In genomic region chr3:188153498-188153948, GRCh38 we compare ENCODE assay signal across 7 cellular contexts. TPM values are rescaled to one million over a fixed set of nuclear protein-coding genes. Genes with fewer than 3 reads are reported as not detected.
DNase-seq lines count a peak whose midpoint lies in the region; ATAC-seq, FAIRE-seq and TF ChIP-seq lines count a peak whose summit lies in the region.

No MANE protein-coding gene starts in this region.

- TF ChIP-seq CTCF in GM12864 (IDR thresholded peaks at IDR 0.05; ENCODE audit: low read depth, low read length, missing control alignments) (no peak), endothelial cell of umbilical vein (IDR thresholded peaks at IDR 0.05; ENCODE audit: extremely low read depth in 1 of 2, insufficient read depth in 1 of 2, low read depth in 1 of 2, low read length in 2 of 2) (no peak)

- H4K8ac ChIP-seq in mesenchymal stem cell (ENCODE audit: low read length) = peak overlapping the region; percentile 87

- H2BK5ac ChIP-seq in mesenchymal stem cell (ENCODE audit: low read depth, low read length, poor library complexity, severe bottlenecking) = peak overlapping the region; percentile 97

- peaks cover 67% of the 10 kb centered on the region for H3K4me1 Mint-ChIP-seq in activated CD4-positive, alpha-beta T cell treated with anti-CD3 and anti-CD28 coated beads, Interleukin-2, amount 10 ng/mL, durations not matched to agents 7 days and 5 days

- peak overlapping the region in 1 of 2 experiments; percentile 34 for H3K23ac ChIP-seq in mesenchymal stem cell (ENCODE audit: low read length in 2 of 2)

- H4K20me1 ChIP-seq in endothelial cell of umbilical vein (replicated peaks; ENCODE audit: control insufficient read depth, extremely low read depth, insufficient read depth, low read length) = no peaks in the 10 kb centered on the region

- H3K4me2 ChIP-seq in endothelial cell of umbilical vein (ENCODE audit: insufficient read depth, low read length) (peak overlapping the region; percentile 60), mesenchymal stem cell (ENCODE audit: low read length, poor library complexity, severe bottlenecking) (peak overlapping the region; percentile 89)

- H2AFZ ChIP-seq in endothelial cell of umbilical vein (ENCODE audit: low read depth, low read length) = peak overlapping the region; percentile 30
- H2AFZ ChIP-seq in mesenchymal stem cell (ENCODE audit: low read depth, low read length) = peak overlapping the region; percentile 57

- peak; percentile 10 for ATAC-seq in HG02884 (IDR thresholded peaks at IDR 0.05; ENCODE audit: unreplicated experiment)
- ATAC-seq in stimulated activated naive CD8-positive, alpha-beta T cell treated with anti-CD3 and anti-CD28 coated beads, Interleukin-15, Interleukin-2, amounts not matched to agents 100 U/mL and 50 U/mL, for 24 hours = peak; percentile 8

- H3K4me3 ChIP-seq in GM12864 (ENCODE audit: low read depth, low read length) (peak overlapping the region; percentile 61), endothelial cell of umbilical vein (replicated peaks in 1 of 3; ENCODE audit: insufficient read depth in 1 of 3, low read depth in 1 of 3, low read length in 3 of 3) (peak overlapping the region; percentile 49 to 94 (median 92)), mesenchymal stem cell (ENCODE audit: insufficient read depth in 1 of 2, low read depth in 1 of 2, low read length in 2 of 2) (peak overlapping the region; percentile 62 to 94)

- H3K27ac Mint-ChIP-seq in activated CD4-positive, alpha-beta T cell treated with anti-CD3 and anti-CD28 coated beads, Interleukin-2, amount 10 ng/mL, durations not matched to agents 7 days and 5 days = peak overlapping the region; percentile 88

- under 1% methylated on average over 15 of the region's 25 CpGs for WGBS in mesenchymal stem cell

- peaks cover 20% of the 10 kb centered on the region for H3K4me1 ChIP-seq in endothelial cell of umbilical vein (ENCODE audit: control insufficient read depth, extremely low read depth, insufficient read depth, low read length)
- peaks cover 11% of the 10 kb centered on the region for H3K4me1 ChIP-seq in mesenchymal stem cell (ENCODE audit: control insufficient read depth, insufficient read depth, low read depth, low read length)

- peak overlapping the region; percentile 94 for H4K91ac ChIP-seq in mesenchymal stem cell (ENCODE audit: low read length)

- H3K36me3 Mint-ChIP-seq in activated CD4-positive, alpha-beta T cell treated with anti-CD3 and anti-CD28 coated beads, Interleukin-2, amount 10 ng/mL, durations not matched to agents 7 days and 5 days (ENCODE audit: low read depth) = peaks cover 17% of the 10 kb centered on the region

- H3K79me2 ChIP-seq in endothelial cell of umbilical vein (ENCODE audit: control insufficient read depth, insufficient read depth, low read length) = peaks cover 43% of the 10 kb centered on the region

- CTCF ChIA-PET in activated CD4-positive, alpha-beta T cell treated with anti-CD3 and anti-CD28 coated beads, Interleukin-2, amount 10 ng/mL, durations not matched to agents 7 days and 5 days (lab: Charles Lee) = interaction anchor here (0.9 to 2.9 kb wide), 7 partner anchors 10 to 415 kb away, joined by 3 to 12 read pairs (median 4); no protein-coding TSS in a partner anchor
- CTCF ChIA-PET in endothelial cell of umbilical vein (lab: Charles Lee) = interaction anchor here (0.8 to 1.9 kb wide), 6 partner anchors 44 to 804 kb away, joined by 3 to 9 read pairs (median 6); no protein-coding TSS in a partner anchor

- H2BK120ac ChIP-seq in mesenchymal stem cell (ENCODE audit: low read depth, low read length) = peak overlapping the region; percentile 100

- H3K18ac ChIP-seq in mesenchymal stem cell (ENCODE audit: low read depth in 1 of 2, low read length in 2 of 2) = peak overlapping the region; percentile 91 to 99

- H3K9me3 ChIP-seq in endothelial cell of umbilical vein (replicated peaks; ENCODE audit: control insufficient read depth, insufficient read depth, low read length) (no peaks in the 10 kb centered on the region), mesenchymal stem cell (ENCODE audit: control insufficient read depth, low read length) (no peaks in the 10 kb centered on the region)

- H3K4ac ChIP-seq in mesenchymal stem cell (ENCODE audit: low read depth in 1 of 2, low read length in 2 of 2) = peak overlapping the region; percentile 90 to 96

- H3K14ac ChIP-seq in mesenchymal stem cell (ENCODE audit: low read length in 2 of 2) = peak overlapping the region in 1 of 2 experiments; percentile 44

- no peak for TF ChIP-seq POLR2A in endothelial cell of umbilical vein (IDR thresholded peaks at IDR 0.05; ENCODE audit: low read depth, low read length)

- POLR2A ChIA-PET in activated CD4-positive, alpha-beta T cell treated with anti-CD3 and anti-CD28 coated beads, Interleukin-2, amount 10 ng/mL, durations not matched to agents 7 days and 5 days (lab: Charles Lee) = interaction anchor here (1.0 kb wide), 1 partner anchor 180 kb away, joined by 3 read pairs; no protein-coding TSS in a partner anchor
- POLR2A ChIA-PET in endothelial cell of umbilical vein (lab: Charles Lee) = interaction anchor here (0.6 to 1.7 kb wide), 6 partner anchors 109 to 748 kb away, joined by 3 to 13 read pairs (median 3); partner anchors contain the start of gene BCL6

- H3K36me3 ChIP-seq in endothelial cell of umbilical vein (ENCODE audit: control insufficient read depth in 2 of 2, extremely low read depth in 1 of 2, insufficient read depth in 2 of 2, low read length in 2 of 2) (no peaks in the 10 kb centered on the region), mesenchymal stem cell (ENCODE audit: control insufficient read depth in 1 of 2, insufficient read depth in 2 of 2, low read depth in 1 of 2, low read length in 2 of 2) (peaks cover 0 to 4% of the 10 kb centered on the region in 2 experiments)

- H3K27ac ChIP-seq in endothelial cell of umbilical vein (ENCODE audit: insufficient read depth, low read depth, low read length) (peak overlapping the region; percentile 91), mesenchymal stem cell (ENCODE audit: low read length, poor library complexity, severe bottlenecking) (peak overlapping the region; percentile 90)

- H3K27me3 ChIP-seq in endothelial cell of umbilical vein (ENCODE audit: control insufficient read depth in 2 of 2, insufficient read depth in 2 of 2, low read length in 2 of 2) (no peaks in the 10 kb centered on the region), mesenchymal stem cell (ENCODE audit: control insufficient read depth in 1 of 2, insufficient read depth in 1 of 2, low read length in 2 of 2) (no peaks in the 10 kb centered on the region)

- no TSS peak for BruUV-seq in endothelial cell of umbilical vein (replicated peaks; lab: Mats Ljungman, UMichigan)

- dilution Hi-C loops in endothelial cell of umbilical vein (cut with MboI; ENCODE audit: extremely low pct_ligation_motif_present, low sequenced_read_pairs) = no loop called here

- FAIRE-seq in endothelial cell of umbilical vein (lab: Jason Lieb, UNC) = peak; percentile 90

- H3K9me1 ChIP-seq in endothelial cell of umbilical vein (replicated peaks; ENCODE audit: control insufficient read depth, extremely low read depth, insufficient read depth, low read length) = no peaks in the 10 kb centered on the region

- peak overlapping the region; percentile 81 for H3K4me3 Mint-ChIP-seq in activated CD4-positive, alpha-beta T cell treated with anti-CD3 and anti-CD28 coated beads, Interleukin-2, amount 10 ng/mL, durations not matched to agents 7 days and 5 days

- intact Hi-C loops in endothelial cell of umbilical vein (cut with micrococcal nuclease) = loop anchor here (1.0 to 10.0 kb wide), 10 partner anchors 76 to 795 kb away; no protein-coding TSS in a partner anchor

- H3K27me3 Mint-ChIP-seq in activated CD4-positive, alpha-beta T cell treated with anti-CD3 and anti-CD28 coated beads, Interleukin-2, amount 10 ng/mL, durations not matched to agents 7 days and 5 days = no peaks in the 10 kb centered on the region

- H3K79me1 ChIP-seq in mesenchymal stem cell (replicated peaks; ENCODE audit: low read length, poor library complexity, severe bottlenecking) = no peaks in the 10 kb centered on the region

- H2AK5ac ChIP-seq in mesenchymal stem cell (ENCODE audit: low read length, severe bottlenecking) = peak overlapping the region; percentile 84

- peak overlapping the region; percentile 100 for H2BK15ac ChIP-seq in mesenchymal stem cell (ENCODE audit: low read depth, poor library complexity, severe bottlenecking)

- peak overlapping the region; percentile 90 for H3K9ac ChIP-seq in endothelial cell of umbilical vein (replicated peaks; ENCODE audit: extremely low read depth, insufficient read depth, low read length)
- H3K9ac ChIP-seq in mesenchymal stem cell (ENCODE audit: low read length) = peak overlapping the region; percentile 97

- H2BK12ac ChIP-seq in mesenchymal stem cell (ENCODE audit: low read length in 2 of 2) = peak overlapping the region; percentile 76 to 85

- DNase-seq in GM12864 (ENCODE audit: low read depth) (no peak), NCI-H226 (peak; percentile 94), endothelial cell of umbilical vein (ENCODE audit: low read depth, low spot score) (peak; percentile 92), mesenchymal stem cell (peak; percentile 98)
- peak; percentile 54 for DNase-seq in activated CD4-positive, alpha-beta T cell treated with anti-CD3 and anti-CD28 coated beads, Interleukin-2, amount 10 ng/mL, durations not matched to agents 7 days and 5 days
- peak; percentile 57 for DNase-seq in stimulated activated naive CD8-positive, alpha-beta T cell treated with anti-CD3 and anti-CD28 coated beads, Interleukin-15, Interleukin-2, amounts not matched to agents 100 U/mL and 50 U/mL, for 24 hours

- H3K9me3 Mint-ChIP-seq in activated CD4-positive, alpha-beta T cell treated with anti-CD3 and anti-CD28 coated beads, Interleukin-2, amount 10 ng/mL, durations not matched to agents 7 days and 5 days = peaks cover 9% of the 10 kb centered on the region

TF ChIP-seq in endothelial cell of umbilical vein, 7 proteins besides CTCF, POLR2A, EP300 and RAD21 (continues in another document):
- no peak for TF ChIP-seq EZH2 (IDR thresholded peaks at IDR 0.05; ENCODE audit: borderline replicate concordance, low read depth, low read length, severe bottlenecking)

RNA-seq across cellular contexts. Expression of gene LPP, which starts 0.4 kb away (rescaled TPM):
- 10 to 100 TPM; 63.6 to 70.3 TPM for total RNA-seq in activated CD4-positive, alpha-beta T cell treated with anti-CD3 and anti-CD28 coated beads, Interleukin-2, amount 10 ng/mL, durations not matched to agents 7 days and 5 days
- total RNA-seq in endothelial cell of umbilical vein = 136 and 153 TPM in 2 replicates
- 16.9 and 24.1 TPM in 2 replicates for polyA plus RNA-seq in endothelial cell of umbilical vein
- polyA plus RNA-seq in endothelial cell of umbilical vein (2011; cell fraction: cytosol; rRNA removed) = 13.2 and 13.4 TPM in 2 replicates
- polyA plus RNA-seq in endothelial cell of umbilical vein (2011; cell fraction: nucleus; rRNA removed) = 75.5 and 106 TPM in 2 replicates
- 17.7 and 20.4 TPM in 2 replicates for polyA plus RNA-seq in endothelial cell of umbilical vein (2012)
- 349 and 428 TPM in 2 replicates for polyA minus RNA-seq in endothelial cell of umbilical vein
- polyA minus RNA-seq in endothelial cell of umbilical vein (2011; cell fraction: cytosol; rRNA and poly(A)+ RNA removed) = 31.7 TPM
- polyA minus RNA-seq in endothelial cell of umbilical vein (2011; cell fraction: nucleus; rRNA and poly(A)+ RNA removed) = 337 and 370 TPM in 2 replicates
- polyA plus RNA-seq in mesenchymal stem cell (2013, experiment 1 of 2) = 37.8 TPM
- polyA plus RNA-seq in mesenchymal stem cell (2013, experiment 2 of 2) = 34.1 TPM
